In genomic region chr15:77296773-77297337, GRCh38 we compare ENCODE assay signal across 18 cellular contexts.
DNase-seq lines count a peak whose midpoint lies in the region; ATAC-seq, FAIRE-seq and TF ChIP-seq lines count a peak whose summit lies in the region.
"Had no signal": no experiment of that assay in that cellular context is flagged by ENCODE, and none has a peak within 500 bp of the region (broad histone marks: within the 10 kb centered on the region; RNA-seq: fewer than 3 reads in every experiment).

No MANE protein-coding gene starts in this region.

- no peaks in the 10 kb centered on the region for H3K4me1 ChIP-seq in GM12878 (ENCODE audit: control insufficient read depth, insufficient read depth, low read length)
- peaks cover 16% of the 10 kb centered on the region for H3K4me1 ChIP-seq in psoas muscle
- no peaks in the 10 kb centered on the region for H3K4me1 ChIP-seq in OCI-LY7 (ENCODE audit: insufficient read depth, low read length, poor library complexity, severe bottlenecking)
- H3K4me1 ChIP-seq: BLaER1 had no signal

- peak overlapping the region; percentile 69 for H3K27ac Mint-ChIP-seq in glutamatergic neuron (ENCODE audit: unreplicated experiment)
- H3K27ac Mint-ChIP-seq: CD4-positive, alpha-beta memory T cell had no signal

- H3K4me3 Mint-ChIP-seq in glutamatergic neuron (ENCODE audit: unreplicated experiment), result no peak overlapping the region
- H3K4me3 Mint-ChIP-seq: CD14-positive monocyte; CD4-positive, alpha-beta memory T cell; H9 had no signal

- no peak for TF ChIP-seq POLR2A in GM12878 (IDR thresholded peaks at IDR 0.05; ENCODE audit: low read depth, low read length)

- H3K4me2 ChIP-seq in GM12878 (ENCODE audit: control insufficient read depth, insufficient read depth) (no peak overlapping the region), OCI-LY7 (ENCODE audit: low read length) (no peak overlapping the region)
- H3K4me2 ChIP-seq: BLaER1 had no signal

- TF ChIP-seq CTCF in GM12878 (IDR thresholded peaks at IDR 0.05 in 2 of 3, conservative IDR thresholded peaks at IDR 0.05 in 1 of 3; ENCODE audit: control insufficient read depth in 2 of 3, extremely low read depth in 1 of 3, insufficient read depth in 1 of 3, low read depth in 3 of 3, low read length in 3 of 3), result no peak
- no peak for TF ChIP-seq CTCF in glutamatergic neuron (IDR thresholded peaks at IDR 0.05; ENCODE audit: partially characterized antibody, unreplicated experiment)
- TF ChIP-seq CTCF in psoas muscle (IDR thresholded peaks at IDR 0.05), result no peak
- no peak for TF ChIP-seq CTCF in OCI-LY7 (conservative IDR thresholded peaks at IDR 0.05; ENCODE audit: low read length)

- H3K36me3 Mint-ChIP-seq in glutamatergic neuron (ENCODE audit: unreplicated experiment), result no peaks in the 10 kb centered on the region
- H3K36me3 Mint-ChIP-seq: CD14-positive monocyte; CD4-positive, alpha-beta memory T cell had no signal

- RAD21 ChIA-PET in GM12878 (lab: Charles Lee; ENCODE audit: unreplicated experiment), result interaction anchor here (0.5 kb wide), 1 partner anchor 53 kb away, joined by 3 read pairs; no protein-coding TSS in a partner anchor

- WGBS in GM12878 (ENCODE audit: insufficient coverage, insufficient replicate concordance, low lambda C conversion rate, missing lambda C conversion rate), result 65% methylated on average over 2 of the region's 2 CpGs
- 34 to 61% (median 60%) methylated on average over 2 of the region's 2 CpGs for WGBS in psoas muscle, 3 donors

- H3K36me3 ChIP-seq in GM12878 (ENCODE audit: control insufficient read depth in 2 of 2, insufficient read depth in 2 of 2, low read length in 1 of 2) (no peaks in the 10 kb centered on the region), psoas muscle (ENCODE audit: insufficient read depth in 1 of 2, low read depth in 1 of 2) (no peaks in the 10 kb centered on the region), OCI-LY7 (ENCODE audit: insufficient read depth, low read length) (no peaks in the 10 kb centered on the region)
- H3K36me3 ChIP-seq: BLaER1 had no signal

- no peak overlapping the region for H3K9ac ChIP-seq in GM12878 (ENCODE audit: control insufficient read depth, insufficient read depth, low read length)
- H3K9ac ChIP-seq: BLaER1 had no signal

- POLR2A ChIA-PET in GM12878 (lab: Charles Lee) (interaction anchor here (1.3 kb wide), 1 partner anchor 14 kb away, joined by 4 read pairs; no protein-coding TSS in a partner anchor), OCI-LY7 (lab: Charles Lee) (interaction anchor here (0.6 to 1.2 kb wide), 3 partner anchors 10 to 133 kb away, joined by 3 to 5 read pairs (median 3); no protein-coding TSS in a partner anchor)

- in situ Hi-C loops in GM12878 (cut with MboI), result no loop called here

- SMC1A ChIA-PET in GM12878 (lab: Charles Lee; ENCODE audit: uncharacterized antibody, unreplicated experiment), result interaction anchor here (0.7 to 1.6 kb wide), 5 partner anchors 13 to 178 kb away, joined by 3 to 5 read pairs (median 3); no protein-coding TSS in a partner anchor

- peaks cover 6% of the 10 kb centered on the region for H3K4me1 Mint-ChIP-seq in glutamatergic neuron (ENCODE audit: low read depth, unreplicated experiment)
- H3K4me1 Mint-ChIP-seq: CD14-positive monocyte; CD4-positive, alpha-beta memory T cell; H9 had no signal

- H3K27ac ChIP-seq in GM12878 (ENCODE audit: control insufficient read depth, insufficient read depth) (no peak overlapping the region), psoas muscle (peak overlapping the region; percentile 19), OCI-LY7 (ENCODE audit: low read depth, low read length, poor library complexity, severe bottlenecking) (no peak overlapping the region)
- H3K27ac ChIP-seq: BLaER1 had no signal

- H2AFZ ChIP-seq in GM12878 (ENCODE audit: control insufficient read depth, low read depth, low read length) (no peak overlapping the region), OCI-LY7 (ENCODE audit: low read length) (no peak overlapping the region)

- BruUV-seq in GM12878 (replicated peaks; lab: Mats Ljungman, UMichigan), result no TSS peak
- BruUV-seq in OCI-LY7 (replicated peaks; lab: Mats Ljungman, UMichigan), result no TSS peak

- H3K27me3 Mint-ChIP-seq in glutamatergic neuron (ENCODE audit: unreplicated experiment), result peaks cover under 1% of the 10 kb centered on the region
- H3K27me3 Mint-ChIP-seq: CD4-positive, alpha-beta memory T cell had no signal

- FAIRE-seq in HTR-8/SVneo (lab: Jason Lieb, UNC) (peak; percentile 38), GM12878 (lab: Jason Lieb, UNC) (no peak)
- FAIRE-seq: GM12891, H1 had no signal

- H3K9me2 ChIP-seq in OCI-LY7 (ENCODE audit: insufficient read depth, low read length), result no peaks in the 10 kb centered on the region

- DNase-seq in HTR-8/SVneo (ENCODE audit: insufficient read length, low spot score), result no peak
- DNase-seq in GM12878 (ENCODE audit: low read depth, low spot score), result no peak
- DNase-seq in glutamatergic neuron, result no peak
- no peak for DNase-seq in psoas muscle
- no peak for DNase-seq in OCI-LY7 (ENCODE audit: low spot score)
- no peak for DNase-seq in DMS53 (lab: John Stamatoyannopoulos, UW)
- no peak for DNase-seq in stimulated activated CD4-positive, alpha-beta T cell treated with anti-CD3 and anti-CD28 coated beads, Interleukin-1b, Interleukin-23, amount 100 ng/mL, for 48 hours
- DNase-seq: 8988T; CD4-positive, alpha-beta memory T cell; DMS153; DND-41; EL; H9 had no signal

- ATAC-seq in GM12878, result no peak
- peak in 1 of 4 donors; percentile 56 for ATAC-seq in psoas muscle
- ATAC-seq in GM21515 (IDR thresholded peaks at IDR 0.05; ENCODE audit: unreplicated experiment), result no peak

- H3K9me3 ChIP-seq in GM12878 (replicated peaks; ENCODE audit: control insufficient read depth, insufficient read depth, low read length) (no peaks in the 10 kb centered on the region), psoas muscle (no peaks in the 10 kb centered on the region), OCI-LY7 (ENCODE audit: low read length) (no peaks in the 10 kb centered on the region)
- H3K9me3 ChIP-seq: BLaER1 had no signal

- H3K4me3 ChIP-seq in GM12878, result no peak overlapping the region
- no peak overlapping the region for H3K4me3 ChIP-seq in psoas muscle
- no peak overlapping the region for H3K4me3 ChIP-seq in OCI-LY7 (ENCODE audit: low read depth, low read length, poor library complexity, severe bottlenecking)
- H3K4me3 ChIP-seq: BLaER1 had no signal

- no peaks in the 10 kb centered on the region for H3K79me2 ChIP-seq in GM12878 (ENCODE audit: control insufficient read depth, insufficient read depth, low read length)
- H3K79me2 ChIP-seq in OCI-LY7 (ENCODE audit: insufficient read depth, low read depth, low read length), result no peaks in the 10 kb centered on the region

- no peak for TF ChIP-seq RAD21 in GM12878 (IDR thresholded peaks at IDR 0.05; ENCODE audit: insufficient read depth, low read depth, low read length)

- intact Hi-C loops in GM12878 (cut with micrococcal nuclease; ENCODE audit: unreplicated experiment) (no loop called here), psoas muscle (cut with DNase I) (no loop called here), OCI-LY7 (cut with micrococcal nuclease; ENCODE audit: unreplicated experiment) (loop anchor here (10.0 kb wide), 1 partner anchor 422 kb away; no protein-coding TSS in a partner anchor)

- peaks cover 7% of the 10 kb centered on the region for H3K9me3 Mint-ChIP-seq in glutamatergic neuron (ENCODE audit: unreplicated experiment)
- H3K9me3 Mint-ChIP-seq: CD14-positive monocyte; CD4-positive, alpha-beta memory T cell had no signal

- CTCF ChIA-PET in GM12878 (lab: Yijun Ruan, JAX) (interaction anchor here (0.7 to 1.4 kb wide), 3 partner anchors 29 to 246 kb away, joined by 3 to 5 read pairs (median 3); no protein-coding TSS in a partner anchor), OCI-LY7 (lab: Charles Lee; ENCODE audit: unreplicated experiment) (no interaction called here)

- TF ChIP-seq EP300 in GM12878 (IDR thresholded peaks at IDR 0.05; ENCODE audit: borderline replicate concordance in 1 of 2, control insufficient read depth in 1 of 2, low read depth in 2 of 2, low read length in 2 of 2), result no peak

- H3K27me3 ChIP-seq in GM12878 (replicated peaks in 1 of 2; ENCODE audit: control insufficient read depth in 2 of 2, insufficient read depth in 2 of 2, low read length in 1 of 2) (no peaks in the 10 kb centered on the region), psoas muscle (ENCODE audit: insufficient read depth in 3 of 3, low read length in 2 of 3) (no peaks in the 10 kb centered on the region)
- H3K27me3 ChIP-seq: BLaER1 had no signal

- H4K20me1 ChIP-seq in GM12878 (ENCODE audit: control insufficient read depth, insufficient read depth), result no peaks in the 10 kb centered on the region
- H4K20me1 ChIP-seq in OCI-LY7 (ENCODE audit: insufficient read depth, low read length), result no peaks in the 10 kb centered on the region
- H4K20me1 ChIP-seq: BLaER1 had no signal

TF ChIP-seq in GM12878, 131 proteins besides CTCF, POLR2A, EP300 and RAD21:
- TF ChIP-seq TCF12 (IDR thresholded peaks at IDR 0.05; ENCODE audit: low read depth, low read length), result no peak
- 0 out of 2 replicates have a peak, but pooled peaks have one; percentile 28 for TF ChIP-seq PKNOX1 (IDR thresholded peaks at IDR 0.05)
- no peak for TF ChIP-seq CEBPB (IDR thresholded peaks at IDR 0.05; ENCODE audit: borderline replicate concordance in 1 of 2, low read depth in 2 of 2, low read length in 2 of 2)
- TF ChIP-seq EZH2 (IDR thresholded peaks at IDR 0.05; ENCODE audit: borderline replicate concordance, control insufficient read depth, low read depth, low read length), result no peak
- no peak for TF ChIP-seq JUNB (IDR thresholded peaks at IDR 0.05)
- no peak for TF ChIP-seq KDM1A (IDR thresholded peaks at IDR 0.05; ENCODE audit: borderline replicate concordance)
